28 cellular contexts compared by ENCODE assay signal in genomic region chr16:65283238-65283651, GRCh38.
DNase-seq lines count a peak whose midpoint lies in the region; ATAC-seq, FAIRE-seq and TF ChIP-seq lines count a peak whose summit lies in the region.
"Had no signal": no experiment of that assay in that cellular context is flagged by ENCODE, and none has a peak within 500 bp of the region (broad histone marks: within the 10 kb centered on the region; RNA-seq: fewer than 3 reads in every experiment).

No MANE protein-coding gene starts in this region.

- H3K27ac Mint-ChIP-seq in GM23338 (no peak overlapping the region), neural progenitor cell (peak overlapping the region; percentile 35)
- H3K27ac Mint-ChIP-seq: activated CD8-positive, alpha-beta memory T cell treated with anti-CD3 and anti-CD28 coated beads, Interleukin-2, amount 10 ng/mL, durations not matched to agents 7 days and 5 days; activated naive CD4-positive, alpha-beta T cell treated with anti-CD3 and anti-CD28 coated beads, Interleukin-2, amount 50 U/mL, for 24 hours; activated T-helper 1 cell treated with anti-CD3 and anti-CD28 coated beads, Interleukin-12 subunit alpha, Interleukin-12 subunit beta, Interleukin-2, Interleukin-4 antibody, amounts not matched to agents 30 ng/mL and 10 ng/mL and 1 ng/mL, durations not matched to agents 14 hours and 24 hours and 36 hours; HFFc6; progenitor cell of endocrine pancreas; T-helper 17 cell had no signal

- H3K4me3 Mint-ChIP-seq in GM23338, result no peak overlapping the region
- H3K4me3 Mint-ChIP-seq in neural progenitor cell, result no peak overlapping the region
- H3K4me3 Mint-ChIP-seq: activated CD8-positive, alpha-beta memory T cell treated with anti-CD3 and anti-CD28 coated beads, Interleukin-2, amount 10 ng/mL, durations not matched to agents 7 days and 5 days; activated naive CD4-positive, alpha-beta T cell treated with anti-CD3 and anti-CD28 coated beads, Interleukin-2, amount 50 U/mL, for 24 hours; activated T-helper 1 cell treated with anti-CD3 and anti-CD28 coated beads, Interleukin-12 subunit alpha, Interleukin-12 subunit beta, Interleukin-2, Interleukin-4 antibody, amounts not matched to agents 30 ng/mL and 10 ng/mL and 1 ng/mL, durations not matched to agents 14 hours and 24 hours and 36 hours; central memory CD8-positive, alpha-beta T cell; HFFc6; T-helper 17 cell had no signal

- H3K4me2 ChIP-seq in GM23338, result no peak overlapping the region
- H3K4me2 ChIP-seq in endothelial cell of umbilical vein (ENCODE audit: insufficient read depth, low read length), result no peak overlapping the region
- no peak overlapping the region for H3K4me2 ChIP-seq in neural progenitor cell
- H3K4me2 ChIP-seq: PC-9 had no signal

- H3F3A ChIP-seq in GM23338 (replicated peaks; ENCODE audit: low read depth) (no peaks in the 10 kb centered on the region), neural progenitor cell (ENCODE audit: low read depth) (peaks cover 22% of the 10 kb centered on the region)

- no TSS peak for BruUV-seq in endothelial cell of umbilical vein (replicated peaks; lab: Mats Ljungman, UMichigan)

- peaks cover 3% of the 10 kb centered on the region for H3K27me3 Mint-ChIP-seq in GM23338 (ENCODE audit: insufficient read depth, low read depth, poor library complexity)
- peaks cover 6% of the 10 kb centered on the region for H3K27me3 Mint-ChIP-seq in neural progenitor cell (ENCODE audit: insufficient read depth, low read depth)
- H3K27me3 Mint-ChIP-seq: activated CD8-positive, alpha-beta memory T cell treated with anti-CD3 and anti-CD28 coated beads, Interleukin-2, amount 10 ng/mL, durations not matched to agents 7 days and 5 days; activated naive CD4-positive, alpha-beta T cell treated with anti-CD3 and anti-CD28 coated beads, Interleukin-2, amount 50 U/mL, for 24 hours; central memory CD8-positive, alpha-beta T cell; T-helper 17 cell had no signal

- H3K27ac ChIP-seq in GM23338 (ENCODE audit: low read depth) (no peak overlapping the region), SJCRH30 (no peak overlapping the region), endothelial cell of umbilical vein (ENCODE audit: insufficient read depth, low read depth, low read length) (no peak overlapping the region), neural progenitor cell (no peak overlapping the region)
- H3K27ac ChIP-seq: C4-2B, epithelial cell of prostate, PC-9, sigmoid colon, SJSA1, stomach, tibial artery had no signal

- no peak overlapping the region for H3K9ac ChIP-seq in endothelial cell of umbilical vein (replicated peaks; ENCODE audit: extremely low read depth, insufficient read depth, low read length)
- H3K9ac ChIP-seq in neural progenitor cell, result no peak overlapping the region

- H3K4me1 Mint-ChIP-seq in GM23338, result peaks cover 59% of the 10 kb centered on the region
- H3K4me1 Mint-ChIP-seq in neural progenitor cell, result peaks cover 63% of the 10 kb centered on the region
- H3K4me1 Mint-ChIP-seq: activated CD8-positive, alpha-beta memory T cell treated with anti-CD3 and anti-CD28 coated beads, Interleukin-2, amount 10 ng/mL, durations not matched to agents 7 days and 5 days; activated naive CD4-positive, alpha-beta T cell treated with anti-CD3 and anti-CD28 coated beads, Interleukin-2, amount 50 U/mL, for 24 hours; central memory CD8-positive, alpha-beta T cell; T-helper 17 cell had no signal

- H3K4me3 ChIP-seq in GM23338, result no peak overlapping the region
- H3K4me3 ChIP-seq in SJCRH30, result no peak overlapping the region
- no peak overlapping the region for H3K4me3 ChIP-seq in endothelial cell of umbilical vein (replicated peaks in 1 of 3; ENCODE audit: insufficient read depth in 1 of 3, low read depth in 1 of 3, low read length in 3 of 3)
- no peak overlapping the region for H3K4me3 ChIP-seq in neural progenitor cell
- H3K4me3 ChIP-seq: PC-9, sigmoid colon, SJSA1, stomach, tibial artery had no signal

- H3K36me3 ChIP-seq in GM23338 (ENCODE audit: insufficient read depth) (no peaks in the 10 kb centered on the region), SJCRH30 (no peaks in the 10 kb centered on the region), endothelial cell of umbilical vein (ENCODE audit: control insufficient read depth in 2 of 2, extremely low read depth in 1 of 2, insufficient read depth in 2 of 2, low read length in 2 of 2) (no peaks in the 10 kb centered on the region), neural progenitor cell (no peaks in the 10 kb centered on the region)
- H3K36me3 ChIP-seq: sigmoid colon, SJSA1, stomach, tibial artery had no signal

- H4K20me1 ChIP-seq in GM23338 (replicated peaks; ENCODE audit: insufficient read depth) (no peaks in the 10 kb centered on the region), endothelial cell of umbilical vein (replicated peaks; ENCODE audit: control insufficient read depth, extremely low read depth, insufficient read depth, low read length) (no peaks in the 10 kb centered on the region), neural progenitor cell (ENCODE audit: low read depth) (no peaks in the 10 kb centered on the region)

- H3K9me1 ChIP-seq in endothelial cell of umbilical vein (replicated peaks; ENCODE audit: control insufficient read depth, extremely low read depth, insufficient read depth, low read length), result no peaks in the 10 kb centered on the region

- H3K79me2 ChIP-seq in GM23338 (replicated peaks; ENCODE audit: insufficient read depth), result no peaks in the 10 kb centered on the region
- no peaks in the 10 kb centered on the region for H3K79me2 ChIP-seq in endothelial cell of umbilical vein (ENCODE audit: control insufficient read depth, insufficient read depth, low read length)
- no peaks in the 10 kb centered on the region for H3K79me2 ChIP-seq in neural progenitor cell (ENCODE audit: low read depth)

- H3K27me3 ChIP-seq in GM23338 (ENCODE audit: insufficient read depth) (no peaks in the 10 kb centered on the region), SJCRH30 (no peaks in the 10 kb centered on the region), endothelial cell of umbilical vein (ENCODE audit: control insufficient read depth in 2 of 2, insufficient read depth in 2 of 2, low read length in 2 of 2) (no peaks in the 10 kb centered on the region), neural progenitor cell (no peaks in the 10 kb centered on the region)
- H3K27me3 ChIP-seq: sigmoid colon, SJSA1, stomach, tibial artery had no signal

- H3K9me3 ChIP-seq in SJCRH30 (replicated peaks) (no peaks in the 10 kb centered on the region), endothelial cell of umbilical vein (replicated peaks; ENCODE audit: control insufficient read depth, insufficient read depth, low read length) (no peaks in the 10 kb centered on the region), neural progenitor cell (ENCODE audit: low read depth) (no peaks in the 10 kb centered on the region)
- H3K9me3 ChIP-seq: sigmoid colon, SJSA1, stomach, tibial artery had no signal

- intact Hi-C loops in endothelial cell of umbilical vein (cut with micrococcal nuclease), result no loop called here

- FAIRE-seq in endothelial cell of umbilical vein (lab: Jason Lieb, UNC), result no peak

- TF ChIP-seq POLR2A in endothelial cell of umbilical vein (IDR thresholded peaks at IDR 0.05; ENCODE audit: low read depth, low read length), result no peak

- H3K9me3 Mint-ChIP-seq in GM23338 (no peaks in the 10 kb centered on the region; the same call in 2 of the 3 replicates), neural progenitor cell (peaks cover 2% of the 10 kb centered on the region)
- H3K9me3 Mint-ChIP-seq: activated naive CD4-positive, alpha-beta T cell treated with anti-CD3 and anti-CD28 coated beads, Interleukin-2, amount 50 U/mL, for 24 hours; activated T-helper 1 cell treated with anti-CD3 and anti-CD28 coated beads, Interleukin-12 subunit alpha, Interleukin-12 subunit beta, Interleukin-2, Interleukin-4 antibody, amounts not matched to agents 30 ng/mL and 10 ng/mL and 1 ng/mL, durations not matched to agents 14 hours and 24 hours and 36 hours; HFFc6 had no signal

- DNase-seq in GM23338 (ENCODE audit: low spot score) (no peak), SJCRH30 (peak; percentile 30 to 56), endothelial cell of umbilical vein (ENCODE audit: low read depth, low spot score) (peak; percentile 44), neural progenitor cell (ENCODE audit: low spot score) (no peak), NCI-H1417 (lab: John Stamatoyannopoulos, UW) (no peak), HEK293T (ENCODE audit: extremely low spot score) (no peak)
- DNase-seq: activated CD4-positive, alpha-beta T cell treated with anti-CD3 and anti-CD28 coated beads, Interleukin-2, amount 50 U/mL, for 1 hour; activated CD8-positive, alpha-beta memory T cell treated with anti-CD3 and anti-CD28 coated beads, Interleukin-2, amount 10 ng/mL, durations not matched to agents 7 days and 5 days; Calu3; head of caudate nucleus; HFFc6; NCI-H1436; NCI-H446 treated with DMSO at 0.1 percent for 48 hours; PC-9; sigmoid colon; stomach; T-helper 17 cell; tibial artery had no signal

- H2AFZ ChIP-seq in GM23338, result no peak overlapping the region; the same call in 1 of the 2 replicates
- no peak overlapping the region for H2AFZ ChIP-seq in endothelial cell of umbilical vein (ENCODE audit: low read depth, low read length)
- peak overlapping the region; percentile 4 for H2AFZ ChIP-seq in neural progenitor cell (replicated peaks)
- H2AFZ ChIP-seq: PC-9 had no signal

- ATAC-seq in GM23338 (peak; percentile 35; the same call in 2 of the 3 replicates), GM21390 (IDR thresholded peaks at IDR 0.05; ENCODE audit: unreplicated experiment) (no peak), HG03521 (IDR thresholded peaks at IDR 0.05; ENCODE audit: unreplicated experiment) (no peak)
- ATAC-seq: activated CD8-positive, alpha-beta memory T cell treated with anti-CD3 and anti-CD28 coated beads, Interleukin-2, amount 10 ng/mL, durations not matched to agents 7 days and 5 days; left lobe of liver; T-helper 17 cell had no signal

- peaks cover 10% of the 10 kb centered on the region; the same call in 1 of the 2 replicates for H3K9me2 ChIP-seq in GM23338 (ENCODE audit: insufficient read depth)

- POLR2A ChIA-PET in endothelial cell of umbilical vein (lab: Charles Lee) (no interaction called here), HEK293T (lab: Yijun Ruan, JAX) (no interaction called here)

- TF ChIP-seq CTCF in GM23338 (conservative IDR thresholded peaks at IDR 0.05; ENCODE audit: low read depth in 2 of 2) (no peak), endothelial cell of umbilical vein (IDR thresholded peaks at IDR 0.05; ENCODE audit: extremely low read depth in 1 of 2, insufficient read depth in 1 of 2, low read depth in 1 of 2, low read length in 2 of 2) (no peak), neural progenitor cell (IDR thresholded peaks at IDR 0.05) (no peak)

- H3K36me3 Mint-ChIP-seq in GM23338 (ENCODE audit: low read depth) (no peaks in the 10 kb centered on the region), neural progenitor cell (no peaks in the 10 kb centered on the region)
- H3K36me3 Mint-ChIP-seq: activated CD8-positive, alpha-beta memory T cell treated with anti-CD3 and anti-CD28 coated beads, Interleukin-2, amount 10 ng/mL, durations not matched to agents 7 days and 5 days; activated naive CD4-positive, alpha-beta T cell treated with anti-CD3 and anti-CD28 coated beads, Interleukin-2, amount 50 U/mL, for 24 hours had no signal

- peaks cover 56% of the 10 kb centered on the region for H3K4me1 ChIP-seq in GM23338 (ENCODE audit: insufficient read depth)
- peaks cover 7% of the 10 kb centered on the region for H3K4me1 ChIP-seq in SJCRH30
- H3K4me1 ChIP-seq in endothelial cell of umbilical vein (ENCODE audit: control insufficient read depth, extremely low read depth, insufficient read depth, low read length), result no peaks in the 10 kb centered on the region
- H3K4me1 ChIP-seq in neural progenitor cell, result peaks cover 36% of the 10 kb centered on the region

- CTCF ChIA-PET in endothelial cell of umbilical vein (lab: Charles Lee) (no interaction called here), HEK293T (lab: Yijun Ruan, JAX) (no interaction called here)

- dilution Hi-C loops in endothelial cell of umbilical vein (cut with MboI; ENCODE audit: extremely low pct_ligation_motif_present, low sequenced_read_pairs), result no loop called here

Comparison
In these comparisons a context has a peak if more than half of its experiments do, and no peak if none do; other contexts are left out.
1. DNase-seq: peak in SJCRH30 (2 of 2) and endothelial cell of umbilical vein (single experiment); none in GM23338 (single experiment), neural progenitor cell (single experiment), NCI-H1417 (0 of 3) and HEK293T (single experiment).